In genomic region chr16:24906199-24906808, GRCh38 we compare ENCODE assay signal across 9 cellular contexts.
DNase-seq lines count a peak whose midpoint lies in the region; FAIRE-seq and TF ChIP-seq lines count a peak whose summit lies in the region.
"Had no signal": no experiment of that assay in that cellular context is flagged by ENCODE, and none has a peak within 500 bp of the region (broad histone marks: within the 10 kb centered on the region; RNA-seq: fewer than 3 reads in every experiment).

No MANE protein-coding gene starts in this region.

- DNase-seq in Calu3: no peak
- DNase-seq in HTR-8/SVneo (ENCODE audit: insufficient read length, low spot score): peak; percentile 20
- DNase-seq in MCF 10A (ENCODE audit: unreplicated experiment): peak; percentile 26
- no peak for DNase-seq in mesothelial cell of epicardium (ENCODE audit: low spot score in 2 of 2, unreplicated experiment in 2 of 2)
- no peak for DNase-seq in SKM-1 (lab: John Stamatoyannopoulos, UW; ENCODE audit: unreplicated experiment)
- no peak for DNase-seq in MG63
- DNase-seq in HPDE6-E6E7 (ENCODE audit: extremely low spot score): no peak
- no peak for DNase-seq in nucleus accumbens (lab: John Stamatoyannopoulos, UW)
- DNase-seq: activated CD8-positive, alpha-beta memory T cell treated with anti-CD3 and anti-CD28 coated beads, Interleukin-2, amount 50 U/mL, for 48 hours had no signal

- H3K27me3 Mint-ChIP-seq in Calu3 (ENCODE audit: unreplicated experiment): no peaks in the 10 kb centered on the region
- peaks cover 22% of the 10 kb centered on the region for H3K27me3 Mint-ChIP-seq in MCF 10A (ENCODE audit: insufficient read depth, unreplicated experiment)
- H3K27me3 Mint-ChIP-seq in mesothelial cell of epicardium (ENCODE audit: low read depth): peaks cover 8% of the 10 kb centered on the region

- no TSS peak for BruUV-seq in Calu3 (replicated peaks; lab: Mats Ljungman, UMichigan)
- BruUV-seq in MCF 10A (replicated peaks; lab: Mats Ljungman, UMichigan): no TSS peak

- H3K4me3 Mint-ChIP-seq in Calu3 (ENCODE audit: low read depth, unreplicated experiment) (no peak overlapping the region), MCF 10A (ENCODE audit: unreplicated experiment) (no peak overlapping the region), mesothelial cell of epicardium (no peak overlapping the region)

- no peaks in the 10 kb centered on the region for H3K9me3 ChIP-seq in MG63

- H3K27ac Mint-ChIP-seq in Calu3 (ENCODE audit: unreplicated experiment) (no peak overlapping the region), MCF 10A (ENCODE audit: low read depth, unreplicated experiment) (no peak overlapping the region), mesothelial cell of epicardium (no peak overlapping the region)

- H3K9me3 Mint-ChIP-seq in Calu3 (ENCODE audit: low read depth, unreplicated experiment): no peaks in the 10 kb centered on the region
- H3K9me3 Mint-ChIP-seq in MCF 10A (ENCODE audit: unreplicated experiment): no peaks in the 10 kb centered on the region
- no peaks in the 10 kb centered on the region for H3K9me3 Mint-ChIP-seq in mesothelial cell of epicardium

- POLR2A ChIA-PET in MCF 10A (lab: Yijun Ruan, JAX): interaction anchor here (0.5 to 0.6 kb wide), 2 partner anchors 11 to 204 kb away, joined by 3 read pairs; no protein-coding TSS in a partner anchor

- intact Hi-C loops in Calu3 (cut with micrococcal nuclease; ENCODE audit: unreplicated experiment) (loop anchor here (5.0 kb wide), 1 partner anchor 69 kb away; no protein-coding TSS in a partner anchor), MCF 10A (cut with micrococcal nuclease) (no loop called here)

- no peak overlapping the region for H3K4me3 ChIP-seq in MG63

- H3K36me3 Mint-ChIP-seq in Calu3 (ENCODE audit: insufficient read depth, unreplicated experiment): no peaks in the 10 kb centered on the region
- H3K36me3 Mint-ChIP-seq in MCF 10A (ENCODE audit: insufficient read depth, unreplicated experiment): no peaks in the 10 kb centered on the region
- no peaks in the 10 kb centered on the region for H3K36me3 Mint-ChIP-seq in mesothelial cell of epicardium

- CTCF ChIA-PET in Calu3 (lab: Charles Lee): interaction anchor here (0.5 to 1.5 kb wide), 6 partner anchors 18 to 471 kb away, joined by 3 to 14 read pairs (median 4); no protein-coding TSS in a partner anchor
- CTCF ChIA-PET in MCF 10A (lab: Yijun Ruan, JAX): interaction anchor here (0.5 to 3.8 kb wide), 33 partner anchors 10 to 1876 kb away, joined by 3 to 17 read pairs (median 4); no protein-coding TSS in a partner anchor

- no peak for FAIRE-seq in HTR-8/SVneo (lab: Jason Lieb, UNC)

- H3K36me3 ChIP-seq in MG63: no peaks in the 10 kb centered on the region

- H3K27me3 ChIP-seq in MG63: no peaks in the 10 kb centered on the region

- peak; percentile 33 for TF ChIP-seq CTCF in Calu3 (IDR thresholded peaks at IDR 0.05; ENCODE audit: unreplicated experiment)
- TF ChIP-seq CTCF in MCF 10A (IDR thresholded peaks at IDR 0.05; ENCODE audit: unreplicated experiment): peak; percentile 49
- peak; percentile 66 for TF ChIP-seq CTCF in mesothelial cell of epicardium (IDR thresholded peaks at IDR 0.05; ENCODE audit: unreplicated experiment)

- H3K4me1 Mint-ChIP-seq in Calu3 (ENCODE audit: low read depth, unreplicated experiment): no peaks in the 10 kb centered on the region
- H3K4me1 Mint-ChIP-seq in MCF 10A (ENCODE audit: insufficient read depth, unreplicated experiment): no peaks in the 10 kb centered on the region
- no peaks in the 10 kb centered on the region for H3K4me1 Mint-ChIP-seq in mesothelial cell of epicardium

Comparison
In these comparisons a context has a peak if more than half of its experiments do, and no peak if none do; other contexts are left out.
1. DNase-seq: peak in HTR-8/SVneo (single experiment) and MCF 10A (single experiment); none in Calu3 (single experiment), mesothelial cell of epicardium (0 of 2), SKM-1 (single experiment), MG63 (single experiment), HPDE6-E6E7 (single experiment) and nucleus accumbens (0 of 56).
2. Peak in every context shown above with its lines, with median percentiles within 50 percentile points of each other: CTCF ChIP-seq.